ENCODE assay signal across 25 cellular contexts in genomic region chr4:162565730-162566129, GRCh38.
"Had no signal": no experiment of that assay in that cellular context is flagged by ENCODE, and none has a peak within 500 bp of the region (broad histone marks: within the 10 kb centered on the region; RNA-seq: fewer than 3 reads in every experiment).

No MANE protein-coding gene starts in this region.

- H3K9me3 ChIP-seq: ovary, psoas muscle, right lobe of liver, stomach, thoracic aorta, thyroid gland, tibial nerve, upper lobe of left lung, vagina had no signal

- DNase-seq: naive thymus-derived CD8-positive, alpha-beta T cell; nephron progenitor cell; occipital lobe; ovary; posterior cingulate gyrus; psoas muscle; right cardiac atrium; right lobe of liver; spleen; stimulated activated CD4-positive, alpha-beta T cell treated with anti-CD3 and anti-CD28 coated beads, Interleukin-12 subunit alpha, Interleukin-12 subunit beta, amount 100 ng/mL, for 4 hours; stimulated activated CD4-positive, alpha-beta T cell treated with anti-CD3 and anti-CD28 coated beads, Interleukin-1b, Interleukin-23, amount 100 ng/mL, for 48 hours; stimulated activated CD4-positive, alpha-beta T cell treated with anti-CD3 and anti-CD28 coated beads, Interleukin-4, amount 100 ng/mL, for 1 hour; stimulated activated CD4-positive, alpha-beta T cell treated with anti-CD3 and anti-CD28 coated beads, Interleukin-4, amount 100 ng/mL, for 4 hours; stimulated activated CD8-positive, alpha-beta memory T cell treated with anti-CD3 and anti-CD28 coated beads, Interleukin-4, amount 100 ng/mL, for 48 hours; stimulated activated naive CD4-positive, alpha-beta T cell treated with Interleukin-2 at 50 U/mL for 16 hours; stomach; thyroid gland; trophoblast cell; upper lobe of left lung had no signal

- H3K36me3 ChIP-seq: ovary, right lobe of liver, spleen, stomach, thoracic aorta, thyroid gland, tibial nerve, upper lobe of left lung, vagina had no signal

- H3K27me3 ChIP-seq: right lobe of liver, spleen, stomach, thyroid gland, tibial nerve, upper lobe of left lung, vagina had no signal

- H3K27ac ChIP-seq: ovary, parathyroid adenoma, psoas muscle, right lobe of liver, skin epidermis, spleen, stomach, thoracic aorta, thyroid gland, tibial nerve, upper lobe of left lung, vagina had no signal

- H3K4me3 ChIP-seq: ovary, psoas muscle, right lobe of liver, skin epidermis, smooth muscle cell, spleen, stomach, thoracic aorta, thyroid gland, tibial nerve, upper lobe of left lung, vagina had no signal
